Comparison of ENCODE assay signal across 8 cellular contexts in the genomic region with DNA sequence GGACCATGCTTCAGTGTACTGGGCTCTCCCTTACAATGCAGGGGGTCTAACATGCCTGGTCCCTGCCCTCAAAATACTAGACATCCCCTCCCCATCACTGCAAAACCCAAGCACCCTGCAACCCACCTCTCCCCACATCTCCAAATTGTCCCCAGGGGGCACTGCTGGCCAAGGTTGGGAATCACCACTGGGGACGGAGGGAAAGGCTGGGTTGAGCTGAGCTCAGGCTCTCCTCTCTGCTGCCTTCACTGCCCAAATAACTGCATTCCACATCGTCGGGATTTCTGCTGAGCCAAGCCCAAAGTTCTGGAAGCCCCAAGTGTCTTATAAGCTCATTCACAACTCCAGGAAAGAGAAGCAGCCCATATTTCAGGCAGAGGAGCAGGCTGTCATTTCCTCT.
DNase-seq lines count a peak whose midpoint lies in the region; ATAC-seq and TF ChIP-seq lines count a peak whose summit lies in the region.

No MANE protein-coding gene starts in this region.

- H3K4me3 Mint-ChIP-seq in stimulated activated effector memory CD8-positive, alpha-beta T cell treated with anti-CD3 and anti-CD28 coated beads, Interleukin-12 subunit alpha, Interleukin-12 subunit beta, amount 100 ng/mL, for 72 hours, result no peak overlapping the region

- dilution Hi-C loops in mammary epithelial cell (cut with HindIII; ENCODE audit: low sequenced_read_pairs), result loop anchor here (10.0 kb wide), 1 partner anchor 353 kb away; no protein-coding TSS in a partner anchor

- H3K27ac Mint-ChIP-seq in stimulated activated effector memory CD8-positive, alpha-beta T cell treated with anti-CD3 and anti-CD28 coated beads, Interleukin-12 subunit alpha, Interleukin-12 subunit beta, amount 100 ng/mL, for 72 hours, result no peak overlapping the region

- H3K9me3 ChIP-seq in mammary epithelial cell (replicated peaks; ENCODE audit: insufficient read depth, low read length) (no peaks in the 10 kb centered on the region), liver (ENCODE audit: control insufficient read depth in 4 of 4, low read length in 3 of 4) (no peaks in the 10 kb centered on the region), ascending aorta (no peaks in the 10 kb centered on the region)

- no TSS peak for BruUV-seq in mammary epithelial cell (replicated peaks; lab: Mats Ljungman, UMichigan)

- H3K27ac ChIP-seq in mammary epithelial cell (ENCODE audit: insufficient read depth, low read depth, low read length) (no peak overlapping the region), liver (ENCODE audit: low read depth in 1 of 2, low read length in 2 of 2) (no peak overlapping the region), ascending aorta (peak overlapping the region in 1 of 2 donors; percentile 24)

- H3K4me2 ChIP-seq in mammary epithelial cell (ENCODE audit: insufficient read depth, low read depth, low read length), result no peak overlapping the region

- TF ChIP-seq CTCF in mammary epithelial cell (conservative IDR thresholded peaks at IDR 0.05 in 1 of 2, IDR thresholded peaks at IDR 0.05 in 1 of 2; ENCODE audit: extremely low read depth in 1 of 2, insufficient read depth in 1 of 2, low read depth in 1 of 2, low read length in 2 of 2) (peak; percentile 21 to 50), liver (IDR thresholded peaks at IDR 0.05; ENCODE audit: low read depth, low read length, missing input control) (peak; percentile 54), ascending aorta (IDR thresholded peaks at IDR 0.05) (peak in 1 of 3 experiments; percentile 50)

- DNase-seq in Caki2 (ENCODE audit: low read depth) (peak; percentile 19), HT1080 (ENCODE audit: low read depth) (peak; percentile 31), mammary epithelial cell (no peak), NCI-H1105 treated with DMSO at 0.1 percent for 48 hours (lab: John Stamatoyannopoulos, UW) (no peak), ascending aorta (ENCODE audit: low spot score in 2 of 2) (no peak)
- no peak for DNase-seq in stimulated activated effector memory CD8-positive, alpha-beta T cell treated with anti-CD3 and anti-CD28 coated beads, Interleukin-12 subunit alpha, Interleukin-12 subunit beta, amount 100 ng/mL, for 72 hours (ENCODE audit: low spot score in 2 of 2)
- DNase-seq in NK-92 treated with Interleukin-12 subunit alpha and Interleukin-12 subunit beta, amount 100 ng/mL, for 24 hours (lab: John Stamatoyannopoulos, UW), result no peak

- no peak overlapping the region for H3K4me3 ChIP-seq in mammary epithelial cell (replicated peaks in 1 of 3; ENCODE audit: insufficient read depth in 1 of 3, low read depth in 2 of 3, low read length in 3 of 3)
- no peak overlapping the region for H3K4me3 ChIP-seq in liver (ENCODE audit: low read depth in 1 of 3, low read length in 3 of 3)
- no peak overlapping the region for H3K4me3 ChIP-seq in ascending aorta

- in situ Hi-C loops in Caki2 (cut with HindIII; ENCODE audit: low pct_unique_long_range_greater_than_20kb, low sequenced_read_pairs) (no loop called here), mammary epithelial cell (cut with MboI; ENCODE audit: low sequenced_read_pairs in 2 of 2) (no loop called here)

- H3K9ac ChIP-seq in mammary epithelial cell (ENCODE audit: insufficient read depth, low read length) (no peak overlapping the region), liver (ENCODE audit: low read depth in 1 of 2, low read length in 2 of 2) (no peak overlapping the region)

- intact Hi-C loops in mammary epithelial cell (cut with micrococcal nuclease), result loop anchor here (1.0 kb wide), 1 partner anchor 99 kb away; no protein-coding TSS in a partner anchor
- intact Hi-C loops in ascending aorta (cut with DNase I), result loop anchor here (5.0 kb wide), 2 partner anchors 66 to 161 kb away; partner anchors contain the start of gene HSP90B1

- H2AFZ ChIP-seq in mammary epithelial cell (ENCODE audit: low read depth, low read length), result no peak overlapping the region

- H3K79me2 ChIP-seq in mammary epithelial cell (ENCODE audit: insufficient read depth, low read length), result peaks cover 7% of the 10 kb centered on the region

- CTCF ChIA-PET in mammary epithelial cell (lab: Charles Lee; ENCODE audit: low non-redundant PET), result no interaction called here

- ATAC-seq in stimulated activated effector memory CD8-positive, alpha-beta T cell treated with anti-CD3 and anti-CD28 coated beads, Interleukin-12 subunit alpha, Interleukin-12 subunit beta, amount 100 ng/mL, for 72 hours, result no peak

- peaks cover 3% of the 10 kb centered on the region for H3K4me1 Mint-ChIP-seq in stimulated activated effector memory CD8-positive, alpha-beta T cell treated with anti-CD3 and anti-CD28 coated beads, Interleukin-12 subunit alpha, Interleukin-12 subunit beta, amount 100 ng/mL, for 72 hours

- no peaks in the 10 kb centered on the region for H3K4me1 ChIP-seq in mammary epithelial cell (ENCODE audit: insufficient read depth, low read length)
- peaks cover 5 to 22% (median 12%) of the 10 kb centered on the region in 4 donors for H3K4me1 ChIP-seq in liver (ENCODE audit: control insufficient read depth in 4 of 4, insufficient read depth in 4 of 4, low read length in 3 of 4)
- H3K4me1 ChIP-seq in ascending aorta, result peaks cover 5 to 13% of the 10 kb centered on the region in 2 donors

- H3K9me3 Mint-ChIP-seq in stimulated activated effector memory CD8-positive, alpha-beta T cell treated with anti-CD3 and anti-CD28 coated beads, Interleukin-12 subunit alpha, Interleukin-12 subunit beta, amount 100 ng/mL, for 72 hours, result no peaks in the 10 kb centered on the region

- 78% methylated on average over 3 of the region's 3 CpGs for WGBS in mammary epithelial cell (ENCODE audit: low coverage, missing lambda C conversion rate)
- WGBS in liver, result 33% methylated on average over 3 of the region's 3 CpGs

- peak; percentile 88 to 91 for TF ChIP-seq RAD21 in liver (IDR thresholded peaks at IDR 0.05)

- H4K20me1 ChIP-seq in mammary epithelial cell (ENCODE audit: insufficient read depth, low read length), result no peaks in the 10 kb centered on the region

- peaks cover 20% of the 10 kb centered on the region for H3K36me3 Mint-ChIP-seq in stimulated activated effector memory CD8-positive, alpha-beta T cell treated with anti-CD3 and anti-CD28 coated beads, Interleukin-12 subunit alpha, Interleukin-12 subunit beta, amount 100 ng/mL, for 72 hours

- no peaks in the 10 kb centered on the region for H3K27me3 ChIP-seq in mammary epithelial cell (ENCODE audit: insufficient read depth, low read length)
- H3K27me3 ChIP-seq in liver (ENCODE audit: control insufficient read depth in 4 of 4, insufficient read depth in 4 of 4, low read length in 3 of 4), result no peaks in the 10 kb centered on the region
- no peaks in the 10 kb centered on the region for H3K27me3 ChIP-seq in ascending aorta

- H3K36me3 ChIP-seq in mammary epithelial cell (ENCODE audit: insufficient read depth, low read length) (peaks cover 30% of the 10 kb centered on the region), liver (ENCODE audit: control insufficient read depth in 4 of 4, insufficient read depth in 3 of 4, low read depth in 1 of 4, low read length in 3 of 4) (peaks cover under 1 to 6% (median 3%) of the 10 kb centered on the region in 4 donors), ascending aorta (peaks cover 25 to 64% of the 10 kb centered on the region in 2 donors)

TF ChIP-seq in liver, 16 proteins besides CTCF, POLR2A, EP300 and RAD21 (continues in another document):
- TF ChIP-seq, protein P1, sequence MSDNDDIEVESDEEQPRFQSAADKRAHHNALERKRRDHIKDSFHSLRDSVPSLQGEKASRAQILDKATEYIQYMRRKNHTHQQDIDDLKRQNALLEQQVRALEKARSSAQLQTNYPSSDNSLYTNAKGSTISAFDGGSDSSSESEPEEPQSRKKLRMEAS (IDR thresholded peaks at IDR 0.05), result no peak
- no peak for TF ChIP-seq TAF1 (conservative IDR thresholded peaks at IDR 0.05)
- no peak for TF ChIP-seq NR2F2 (IDR thresholded peaks at IDR 0.05)
- no peak for TF ChIP-seq JUND (IDR thresholded peaks at IDR 0.05)
- TF ChIP-seq, protein P2, sequence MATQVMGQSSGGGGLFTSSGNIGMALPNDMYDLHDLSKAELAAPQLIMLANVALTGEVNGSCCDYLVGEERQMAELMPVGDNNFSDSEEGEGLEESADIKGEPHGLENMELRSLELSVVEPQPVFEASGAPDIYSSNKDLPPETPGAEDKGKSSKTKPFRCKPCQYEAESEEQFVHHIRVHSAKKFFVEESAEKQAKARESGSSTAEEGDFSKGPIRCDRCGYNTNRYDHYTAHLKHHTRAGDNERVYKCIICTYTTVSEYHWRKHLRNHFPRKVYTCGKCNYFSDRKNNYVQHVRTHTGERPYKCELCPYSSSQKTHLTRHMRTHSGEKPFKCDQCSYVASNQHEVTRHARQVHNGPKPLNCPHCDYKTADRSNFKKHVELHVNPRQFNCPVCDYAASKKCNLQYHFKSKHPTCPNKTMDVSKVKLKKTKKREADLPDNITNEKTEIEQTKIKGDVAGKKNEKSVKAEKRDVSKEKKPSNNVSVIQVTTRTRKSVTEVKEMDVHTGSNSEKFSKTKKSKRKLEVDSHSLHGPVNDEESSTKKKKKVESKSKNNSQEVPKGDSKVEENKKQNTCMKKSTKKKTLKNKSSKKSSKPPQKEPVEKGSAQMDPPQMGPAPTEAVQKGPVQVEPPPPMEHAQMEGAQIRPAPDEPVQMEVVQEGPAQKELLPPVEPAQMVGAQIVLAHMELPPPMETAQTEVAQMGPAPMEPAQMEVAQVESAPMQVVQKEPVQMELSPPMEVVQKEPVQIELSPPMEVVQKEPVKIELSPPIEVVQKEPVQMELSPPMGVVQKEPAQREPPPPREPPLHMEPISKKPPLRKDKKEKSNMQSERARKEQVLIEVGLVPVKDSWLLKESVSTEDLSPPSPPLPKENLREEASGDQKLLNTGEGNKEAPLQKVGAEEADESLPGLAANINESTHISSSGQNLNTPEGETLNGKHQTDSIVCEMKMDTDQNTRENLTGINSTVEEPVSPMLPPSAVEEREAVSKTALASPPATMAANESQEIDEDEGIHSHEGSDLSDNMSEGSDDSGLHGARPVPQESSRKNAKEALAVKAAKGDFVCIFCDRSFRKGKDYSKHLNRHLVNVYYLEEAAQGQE (IDR thresholded peaks at IDR 0.05), result no peak
- TF ChIP-seq RXRA (IDR thresholded peaks at IDR 0.05), result no peak
- no peak for TF ChIP-seq FOXA1 (IDR thresholded peaks at IDR 0.05)
- TF ChIP-seq ATF3 (IDR thresholded peaks at IDR 0.05), result no peak

Comparison
In these comparisons a context has a peak if more than half of its experiments do, and no peak if none do; other contexts are left out.
1. DNase-seq: peak in Caki2 (single experiment) and HT1080 (single experiment); none in mammary epithelial cell (single experiment), stimulated activated effector memory CD8-positive, alpha-beta T cell treated with anti-CD3 and anti-CD28 coated beads, Interleukin-12 subunit alpha, Interleukin-12 subunit beta, amount 100 ng/mL, for 72 hours (0 of 2), NCI-H1105 treated with DMSO at 0.1 percent for 48 hours (single experiment), ascending aorta (0 of 2) and NK-92 treated with Interleukin-12 subunit alpha and Interleukin-12 subunit beta, amount 100 ng/mL, for 24 hours (single experiment).